9 cellular contexts compared by ENCODE assay signal in genomic region chr9:68999393-69000105, GRCh38. TPM values are rescaled to one million over a fixed set of nuclear protein-coding genes. Genes with fewer than 3 reads are reported as not detected.
DNase-seq lines count a peak whose midpoint lies in the region; ATAC-seq and TF ChIP-seq lines count a peak whose summit lies in the region.
"Had no signal": no experiment of that assay in that cellular context is flagged by ENCODE, and none has a peak within 500 bp of the region (broad histone marks: within the 10 kb centered on the region; RNA-seq: fewer than 3 reads in every experiment).

No MANE protein-coding gene starts in this region.

- ATAC-seq in HG03342 (IDR thresholded peaks at IDR 0.05; ENCODE audit: unreplicated experiment) (peak; percentile 77), lung (ENCODE audit: insufficient read depth, low FRiP score) (peak; percentile 82)

- H3K27me3 ChIP-seq in dorsolateral prefrontal cortex (no peaks in the 10 kb centered on the region), lung (ENCODE audit: control insufficient read depth, insufficient read depth) (no peaks in the 10 kb centered on the region)

- DNase-seq in GM19238 (ENCODE audit: insufficient read length, low spot score) (peak; percentile 55), NCI-H526 (lab: John Stamatoyannopoulos, UW) (peak; percentile 42 to 74), dorsolateral prefrontal cortex (peak in 8 of 10 donors; percentile 56 to 81 (median 70)), lung (ENCODE audit: low spot score) (peak; percentile 59)
- peak; percentile 44 to 54 for DNase-seq in activated CD4-positive, alpha-beta T cell treated with anti-CD3 and anti-CD28 coated beads, Interleukin-2, amount 50 U/mL, for 4 hours
- DNase-seq in stimulated activated CD8-positive, alpha-beta memory T cell treated with anti-CD3 and anti-CD28 coated beads, Interleukin-2, amount 100 ng/mL, for 1 hour (ENCODE audit: low read depth in 2 of 2), result peak; percentile 15 to 16

- H3K4me3 ChIP-seq in dorsolateral prefrontal cortex (no peak overlapping the region), lung (no peak overlapping the region)
- H3K4me3 ChIP-seq: SK-N-MC had no signal

- peaks cover 3 to 4% of the 10 kb centered on the region in 2 donors for H3K4me1 ChIP-seq in lung (ENCODE audit: control insufficient read depth in 2 of 2, insufficient read depth in 2 of 2, low read length in 2 of 2)

- TF ChIP-seq CTCF in C4-2B (conservative IDR thresholded peaks at IDR 0.05), result peak; percentile 94
- peak; percentile 57 to 96 (median 81) for TF ChIP-seq CTCF in dorsolateral prefrontal cortex (IDR thresholded peaks at IDR 0.05 in 54 of 56, conservative IDR thresholded peaks at IDR 0.05 in 2 of 56; ENCODE audit: low read depth in 1 of 56, partially characterized antibody in 56 of 56)
- peak; percentile 73 for TF ChIP-seq CTCF in lung (IDR thresholded peaks at IDR 0.05; ENCODE audit: control extremely low read depth, extremely low read depth)

- no peaks in the 10 kb centered on the region for H3K9me3 ChIP-seq in lung (ENCODE audit: control insufficient read depth in 2 of 2, insufficient read depth in 1 of 2, low read length in 1 of 2)

- H3K36me3 ChIP-seq in lung (ENCODE audit: control insufficient read depth in 2 of 2, insufficient read depth in 2 of 2, low read length in 2 of 2), result no peaks in the 10 kb centered on the region

- H3K27ac ChIP-seq in C4-2B (no peak overlapping the region), dorsolateral prefrontal cortex (peak overlapping the region in 16 of 59 donors; percentile 10 to 77 (median 52)), lung (ENCODE audit: low read depth in 1 of 2, low read length in 1 of 2) (peak overlapping the region in 1 of 2 donors; percentile 20)
- H3K27ac ChIP-seq: SK-N-MC had no signal

- WGBS in lung, 2 donors, result 39% methylated on average over 10 of the region's 10 CpGs

- intact Hi-C loops in dorsolateral prefrontal cortex (cut with DNase I), result loop anchor here (2.0 to 10.0 kb wide), 3 partner anchors 295 to 417 kb away; partner anchors contain the start of gene PIP5K1B (in 1 of the 2)

RNA-seq across cellular contexts. Expression of gene PRKACG, which starts 14.4 kb away (rescaled TPM):
- not detected for total RNA-seq in dorsolateral prefrontal cortex
- not detected for total RNA-seq in lung
- polyA plus RNA-seq in lung, result not detected

RNA-seq across cellular contexts. Expression of gene FXN, which starts 36.0 kb away (rescaled TPM):
- total RNA-seq in dorsolateral prefrontal cortex (10 to 100 TPM in 101 of 120 experiments, 1 to 10 TPM in 19; 4.6 to 19.4 (median 12.3) TPM), lung (10 to 100 TPM in 1 of 2 donors, 1 to 10 TPM in 1; 3.6 to 13.5 TPM)
- polyA plus RNA-seq in lung, result 10 to 100 TPM in 1 of 2 donors, 1 to 10 TPM in 1; 8.7 to 12.5 TPM

Comparison
In these comparisons a context has a peak if more than half of its experiments do, and no peak if none do; other contexts are left out.
1. DNase-seq: peak in every context shown above with its lines; median percentile 70 in dorsolateral prefrontal cortex; 59 in lung; 58 in NCI-H526; 55 in GM19238; 49 in activated CD4-positive, alpha-beta T cell treated with anti-CD3 and anti-CD28 coated beads, Interleukin-2, amount 50 U/mL, for 4 hours; 16 in stimulated activated CD8-positive, alpha-beta memory T cell treated with anti-CD3 and anti-CD28 coated beads, Interleukin-2, amount 100 ng/mL, for 1 hour.